ENCODE assay signal across 9 cellular contexts in genomic region chr5:140312067-140312790, GRCh38. TPM values are rescaled to one million over a fixed set of nuclear protein-coding genes. Genes with fewer than 3 reads are reported as not detected.
DNase-seq lines count a peak whose midpoint lies in the region; ATAC-seq, FAIRE-seq and TF ChIP-seq lines count a peak whose summit lies in the region.
"Had no signal": no experiment of that assay in that cellular context is flagged by ENCODE, and none has a peak within 500 bp of the region (broad histone marks: within the 10 kb centered on the region; RNA-seq: fewer than 3 reads in every experiment).

No MANE protein-coding gene starts in this region.

- peak overlapping the region; percentile 49 for H3K4me2 ChIP-seq in HepG2 (ENCODE audit: low read depth, low read length)

- H3K27me3 ChIP-seq in HUES48 (ENCODE audit: control insufficient read depth, insufficient read depth, low read length) (no peaks in the 10 kb centered on the region), brain microvascular endothelial cell (replicated peaks) (no peaks in the 10 kb centered on the region), HepG2 (ENCODE audit: control insufficient read depth in 1 of 2, insufficient read depth in 2 of 2, low read length in 2 of 2) (no peaks in the 10 kb centered on the region; a peak in 2 of 5 replicates)

- POLR2A ChIA-PET in HepG2 (lab: Yijun Ruan, JAX): no interaction called here

- H3K4me1 ChIP-seq in HUES48 (ENCODE audit: control insufficient read depth, insufficient read depth, low read length) (peaks cover 11% of the 10 kb centered on the region; the same call in 1 of the 2 replicates), HepG2 (ENCODE audit: insufficient read depth, low read length) (peaks cover 30% of the 10 kb centered on the region), kidney (ENCODE audit: control insufficient read depth in 1 of 2, insufficient read depth in 1 of 2, low read depth in 1 of 2, low read length in 2 of 2) (peaks cover 0 to 6% of the 10 kb centered on the region in 2 donors)

- no peak overlapping the region for H2AFZ ChIP-seq in HepG2 (ENCODE audit: low read length)

- FAIRE-seq in HepG2 (lab: Jason Lieb, UNC) (no peak), GM19239 (lab: Jason Lieb, UNC) (no peak), kidney (lab: Jason Lieb, UNC) (no peak)

- TF ChIP-seq EP300 in HepG2 (IDR thresholded peaks at IDR 0.05; ENCODE audit: low read depth in 2 of 2, low read length in 2 of 2): no peak
- TF ChIP-seq EP300 in HepG2 (CRISPR knock-in tag; IDR thresholded peaks at IDR 0.05; ENCODE audit: borderline replicate concordance): no peak

- BruUV-seq in HepG2 (replicated peaks; lab: Mats Ljungman, UMichigan): no TSS peak

- in situ Hi-C loops in brain microvascular endothelial cell (cut with HindIII; ENCODE audit: low pct_ligation_motif_present, low sequenced_read_pairs) (no loop called here), HepG2 (cut with HindIII; ENCODE audit: extremely low pct_ligation_motif_present, low pct_unique_long_range_greater_than_20kb) (no loop called here)

- TF ChIP-seq CTCF in brain microvascular endothelial cell (IDR thresholded peaks at IDR 0.05; ENCODE audit: low read depth, low read length, missing control alignments) (no peak), HepG2 (CRISPR knock-in tag; IDR thresholded peaks at IDR 0.05) (no peak), kidney (IDR thresholded peaks at IDR 0.05; ENCODE audit: borderline replicate concordance, extremely low read depth, insufficient read depth) (no peak)

- CTCF ChIA-PET in HepG2 (lab: Yijun Ruan, JAX; ENCODE audit: low intra/inter-chr PET ratio, low total read pairs): no interaction called here

- no peaks in the 10 kb centered on the region for H3K79me2 ChIP-seq in HepG2 (ENCODE audit: insufficient read depth, low read length)

- ATAC-seq in HepG2 (no peak; the same call in 2 of the 3 replicates), HG02798 (IDR thresholded peaks at IDR 0.05; ENCODE audit: poor library complexity, unreplicated experiment) (no peak)
- ATAC-seq: naive thymus-derived CD8-positive, alpha-beta T cell had no signal

- H3K27ac ChIP-seq in HUES48 (ENCODE audit: low read depth, low read length): peak overlapping the region; percentile 72
- peak overlapping the region; percentile 92 for H3K27ac ChIP-seq in brain microvascular endothelial cell
- no peak overlapping the region for H3K27ac ChIP-seq in HepG2 (ENCODE audit: extremely low read length, insufficient read depth, low read length)
- peak overlapping the region in 1 of 2 donors; percentile 2 for H3K27ac ChIP-seq in kidney (ENCODE audit: low read depth in 2 of 2, low read length in 2 of 2)

- H3K9ac ChIP-seq in HUES48 (ENCODE audit: low read depth, low read length): no peak overlapping the region
- H3K9ac ChIP-seq in HepG2 (ENCODE audit: insufficient read depth, low read depth, low read length): 0 out of 2 replicates have a peak overlapping the region, but pooled peaks have one; percentile 13
- H3K9ac ChIP-seq in kidney (ENCODE audit: low read length in 2 of 2): no peak overlapping the region

- H3K4me3 ChIP-seq in HUES48 (ENCODE audit: low read depth, low read length) (no peak overlapping the region), brain microvascular endothelial cell (ENCODE audit: low read depth, low read length) (no peak overlapping the region), HepG2 (replicated peaks in 1 of 3; ENCODE audit: insufficient read depth in 1 of 3, low read depth in 2 of 3, low read length in 3 of 3) (no peak overlapping the region), kidney (ENCODE audit: low read length in 2 of 2) (no peak overlapping the region)

- no peaks in the 10 kb centered on the region for H4K20me1 ChIP-seq in HepG2 (ENCODE audit: insufficient read depth, low read length)

- TF ChIP-seq RAD21 in HepG2 (CRISPR knock-in tag; IDR thresholded peaks at IDR 0.05): no peak

- H3K36me3 ChIP-seq in HUES48 (ENCODE audit: control insufficient read depth, insufficient read depth, low read length): no peaks in the 10 kb centered on the region
- H3K36me3 ChIP-seq in brain microvascular endothelial cell (replicated peaks): no peaks in the 10 kb centered on the region
- no peaks in the 10 kb centered on the region for H3K36me3 ChIP-seq in HepG2 (replicated peaks in 1 of 2; ENCODE audit: control insufficient read depth in 1 of 2, insufficient read depth in 2 of 2, low read length in 2 of 2)
- H3K36me3 ChIP-seq in kidney (ENCODE audit: control insufficient read depth in 1 of 2, insufficient read depth in 2 of 2, low read length in 2 of 2): no peaks in the 10 kb centered on the region

- H3K9me3 ChIP-seq in HUES48 (ENCODE audit: control insufficient read depth, insufficient read depth, low read length) (no peaks in the 10 kb centered on the region), HepG2 (ENCODE audit: low read length) (no peaks in the 10 kb centered on the region), kidney (ENCODE audit: control insufficient read depth in 1 of 2, low read length in 2 of 2) (no peaks in the 10 kb centered on the region)

- DNase-seq in A172 (ENCODE audit: low spot score) (peak; percentile 95), brain microvascular endothelial cell (peak; percentile 97), HepG2 (ENCODE audit: low spot score) (no peak), NCI-H345 (lab: John Stamatoyannopoulos, UW) (no peak), GM19239 (ENCODE audit: insufficient read length, low spot score) (no peak), kidney (no peak)
- DNase-seq: naive thymus-derived CD8-positive, alpha-beta T cell had no signal

- WGBS in HepG2 (ENCODE audit: low lambda C conversion rate): 13% methylated on average over 4 of the region's 4 CpGs

- intact Hi-C loops in HepG2 (cut with micrococcal nuclease; ENCODE audit: unreplicated experiment): no loop called here
- intact Hi-C loops in kidney (cut with DNase I): no loop called here

- TF ChIP-seq POLR2A in HepG2 (IDR thresholded peaks at IDR 0.05; ENCODE audit: insufficient read depth in 1 of 2, low read depth in 2 of 2, low read length in 2 of 2): no peak

RNA-seq across cellular contexts. Expression of gene PFDN1, which starts 9.3 kb away (rescaled TPM):
- 201 and 255 TPM in 2 replicates for total RNA-seq in A172 (2014; rRNA removed; shearing (Covaris generic))
- total RNA-seq in HepG2 (2016; rRNA removed; fragmentation: Illumina TruSeq; extraction: Trizol) (70.8 and 102 TPM in 2 replicates), kidney (48.9 TPM)
- total RNA-seq in HepG2 (2016; cell fraction: cytosol; rRNA removed; fragmentation: Illumina TruSeq; extraction: Trizol; ENCODE audit: low read depth): 30.8 and 31.4 TPM in 2 replicates
- 73.4 and 106 TPM in 2 replicates for total RNA-seq in HepG2 (2016; cell fraction: insoluble cytoplasmic fraction; rRNA removed; fragmentation: Illumina TruSeq; extraction: Trizol)
- 63.5 and 65.6 TPM in 2 replicates for total RNA-seq in HepG2 (2016; cell fraction: membrane; rRNA removed; fragmentation: Illumina TruSeq; extraction: Trizol)
- total RNA-seq in HepG2 (2016; cell fraction: nucleus; rRNA removed; fragmentation: Illumina TruSeq; extraction: Trizol): 34.9 and 39.3 TPM in 2 replicates
- polyA plus RNA-seq in HepG2 (2011; rRNA removed) (67.2 and 70.4 TPM in 2 replicates), kidney (ENCODE audit: insufficient read depth, low read depth, low replicate concordance) (85.8 TPM)
- 82.6 and 98.7 TPM in 2 replicates for polyA plus RNA-seq in HepG2 (2011; cell fraction: cytosol; rRNA removed)
- 19.1 and 24.2 TPM in 2 replicates for polyA plus RNA-seq in HepG2 (2011; cell fraction: nucleus; rRNA removed)
- 91.4 and 114 TPM in 2 replicates for polyA plus RNA-seq in HepG2 (2012)
- 34.9 and 37.0 TPM in 2 replicates for polyA plus RNA-seq in HepG2 (2016; cell fraction: cytosol; fragmentation: Illumina TruSeq; extraction: Trizol; ENCODE audit: low read depth)
- 154 TPM in 2 replicates for polyA plus RNA-seq in HepG2 (2016; cell fraction: insoluble cytoplasmic fraction; fragmentation: Illumina TruSeq; extraction: Trizol; ENCODE audit: low read depth)
- polyA plus RNA-seq in HepG2 (2016; cell fraction: membrane; fragmentation: Illumina TruSeq; extraction: Trizol; ENCODE audit: low read depth): 58.7 and 63.7 TPM in 2 replicates
- 45.6 and 54.4 TPM in 2 replicates for polyA plus RNA-seq in HepG2 (2016; cell fraction: nucleus; fragmentation: Illumina TruSeq; extraction: Trizol; ENCODE audit: insufficient read depth, low read depth)
- 91.1 and 127 TPM in 2 replicates for polyA minus RNA-seq in HepG2 (2011; rRNA and poly(A)+ RNA removed; ENCODE audit: low replicate concordance)
- 32.0 and 33.9 TPM in 2 replicates for polyA minus RNA-seq in HepG2 (2011; cell fraction: cytosol; rRNA and poly(A)+ RNA removed)
- 33.0 and 40.5 TPM in 2 replicates for polyA minus RNA-seq in HepG2 (2011; cell fraction: nucleus; rRNA and poly(A)+ RNA removed)

RNA-seq across cellular contexts. Expression of gene HBEGF, which starts 34.2 kb away (rescaled TPM):
- 9.2 and 17.4 TPM in 2 replicates for total RNA-seq in A172 (2014; rRNA removed; shearing (Covaris generic))
- total RNA-seq in HepG2 (2016; rRNA removed; fragmentation: Illumina TruSeq; extraction: Trizol) (0.77 and 1.7 TPM in 2 replicates), kidney (7.8 TPM)
- 0.20 and 0.26 TPM in 2 replicates for total RNA-seq in HepG2 (2016; cell fraction: cytosol; rRNA removed; fragmentation: Illumina TruSeq; extraction: Trizol; ENCODE audit: low read depth)
- 0.58 and 1.5 TPM in 2 replicates for total RNA-seq in HepG2 (2016; cell fraction: insoluble cytoplasmic fraction; rRNA removed; fragmentation: Illumina TruSeq; extraction: Trizol)
- total RNA-seq in HepG2 (2016; cell fraction: membrane; rRNA removed; fragmentation: Illumina TruSeq; extraction: Trizol): 0.45 and 0.62 TPM in 2 replicates
- total RNA-seq in HepG2 (2016; cell fraction: nucleus; rRNA removed; fragmentation: Illumina TruSeq; extraction: Trizol): 1.3 and 2.3 TPM in 2 replicates
- polyA plus RNA-seq in HepG2 (2011; rRNA removed) (4.3 and 5.0 TPM in 2 replicates), kidney (ENCODE audit: insufficient read depth, low read depth, low replicate concordance) (6.0 TPM)
- 3.5 and 3.7 TPM in 2 replicates for polyA plus RNA-seq in HepG2 (2011; cell fraction: cytosol; rRNA removed)
- polyA plus RNA-seq in HepG2 (2011; cell fraction: nucleus; rRNA removed): 3.4 and 3.9 TPM in 2 replicates
- 1.4 and 3.0 TPM in 2 replicates for polyA plus RNA-seq in HepG2 (2012)
- 0.14 and 0.17 TPM in 2 replicates for polyA plus RNA-seq in HepG2 (2016; cell fraction: cytosol; fragmentation: Illumina TruSeq; extraction: Trizol; ENCODE audit: low read depth)
- 0.79 and 0.88 TPM in 2 replicates for polyA plus RNA-seq in HepG2 (2016; cell fraction: insoluble cytoplasmic fraction; fragmentation: Illumina TruSeq; extraction: Trizol; ENCODE audit: low read depth)
- polyA plus RNA-seq in HepG2 (2016; cell fraction: membrane; fragmentation: Illumina TruSeq; extraction: Trizol; ENCODE audit: low read depth): 0.26 TPM in 2 replicates
- polyA plus RNA-seq in HepG2 (2016; cell fraction: nucleus; fragmentation: Illumina TruSeq; extraction: Trizol; ENCODE audit: insufficient read depth, low read depth): 1.8 and 1.9 TPM in 2 replicates
- 1.0 and 3.2 TPM in 2 replicates for polyA minus RNA-seq in HepG2 (2011; rRNA and poly(A)+ RNA removed; ENCODE audit: low replicate concordance)
- 1.4 and 1.5 TPM in 2 replicates for polyA minus RNA-seq in HepG2 (2011; cell fraction: cytosol; rRNA and poly(A)+ RNA removed)
- 3.5 and 4.1 TPM in 2 replicates for polyA minus RNA-seq in HepG2 (2011; cell fraction: nucleus; rRNA and poly(A)+ RNA removed)

RNA-seq across cellular contexts. Expression of gene SLC4A9, which starts 47.8 kb away (rescaled TPM):
- not detected in 2 replicates for total RNA-seq in A172 (2014; rRNA removed; shearing (Covaris generic))
- total RNA-seq in HepG2 (2016; rRNA removed; fragmentation: Illumina TruSeq; extraction: Trizol) (not detected in 2 replicates), kidney (2.5 TPM)
- not detected in 2 replicates for total RNA-seq in HepG2 (2016; cell fraction: cytosol; rRNA removed; fragmentation: Illumina TruSeq; extraction: Trizol; ENCODE audit: low read depth)
- total RNA-seq in HepG2 (2016; cell fraction: insoluble cytoplasmic fraction; rRNA removed; fragmentation: Illumina TruSeq; extraction: Trizol): not detected in 2 replicates
- not detected in 2 replicates for total RNA-seq in HepG2 (2016; cell fraction: membrane; rRNA removed; fragmentation: Illumina TruSeq; extraction: Trizol)
- not detected in 2 replicates for total RNA-seq in HepG2 (2016; cell fraction: nucleus; rRNA removed; fragmentation: Illumina TruSeq; extraction: Trizol)
- polyA plus RNA-seq in HepG2 (2011; rRNA removed) (0.05 TPM in 1 of 2 replicates, not detected in the other), kidney (ENCODE audit: insufficient read depth, low read depth, low replicate concordance) (29.9 TPM)
- 0.01 TPM in 1 of 2 replicates, not detected in the other for polyA plus RNA-seq in HepG2 (2011; cell fraction: cytosol; rRNA removed)
- polyA plus RNA-seq in HepG2 (2011; cell fraction: nucleus; rRNA removed): 0.10 and 0.40 TPM in 2 replicates
- not detected in 2 replicates for polyA plus RNA-seq in HepG2 (2012)
- not detected in 2 replicates for polyA plus RNA-seq in HepG2 (2016; cell fraction: cytosol; fragmentation: Illumina TruSeq; extraction: Trizol; ENCODE audit: low read depth)
- not detected in 2 replicates for polyA plus RNA-seq in HepG2 (2016; cell fraction: insoluble cytoplasmic fraction; fragmentation: Illumina TruSeq; extraction: Trizol; ENCODE audit: low read depth)
- polyA plus RNA-seq in HepG2 (2016; cell fraction: membrane; fragmentation: Illumina TruSeq; extraction: Trizol; ENCODE audit: low read depth): not detected in 2 replicates
- not detected in 2 replicates for polyA plus RNA-seq in HepG2 (2016; cell fraction: nucleus; fragmentation: Illumina TruSeq; extraction: Trizol; ENCODE audit: insufficient read depth, low read depth)
- polyA minus RNA-seq in HepG2 (2011; rRNA and poly(A)+ RNA removed; ENCODE audit: low replicate concordance): not detected in 2 replicates
- not detected in 2 replicates for polyA minus RNA-seq in HepG2 (2011; cell fraction: cytosol; rRNA and poly(A)+ RNA removed)
- polyA minus RNA-seq in HepG2 (2011; cell fraction: nucleus; rRNA and poly(A)+ RNA removed): 0.12 TPM in 1 of 2 replicates, not detected in the other
- total RNA-seq: naive thymus-derived CD8-positive, alpha-beta T cell had no signal
- polyA plus RNA-seq: naive thymus-derived CD8-positive, alpha-beta T cell had no signal

Comparison
In these comparisons a context has a peak if more than half of its experiments do, and no peak if none do; other contexts are left out.
1. DNase-seq: peak in A172 (single experiment) and brain microvascular endothelial cell (single experiment); none in HepG2 (single experiment), NCI-H345 (single experiment), GM19239 (single experiment) and kidney (single experiment).